ENCODE assay signal across 8 cellular contexts in the genomic region with DNA sequence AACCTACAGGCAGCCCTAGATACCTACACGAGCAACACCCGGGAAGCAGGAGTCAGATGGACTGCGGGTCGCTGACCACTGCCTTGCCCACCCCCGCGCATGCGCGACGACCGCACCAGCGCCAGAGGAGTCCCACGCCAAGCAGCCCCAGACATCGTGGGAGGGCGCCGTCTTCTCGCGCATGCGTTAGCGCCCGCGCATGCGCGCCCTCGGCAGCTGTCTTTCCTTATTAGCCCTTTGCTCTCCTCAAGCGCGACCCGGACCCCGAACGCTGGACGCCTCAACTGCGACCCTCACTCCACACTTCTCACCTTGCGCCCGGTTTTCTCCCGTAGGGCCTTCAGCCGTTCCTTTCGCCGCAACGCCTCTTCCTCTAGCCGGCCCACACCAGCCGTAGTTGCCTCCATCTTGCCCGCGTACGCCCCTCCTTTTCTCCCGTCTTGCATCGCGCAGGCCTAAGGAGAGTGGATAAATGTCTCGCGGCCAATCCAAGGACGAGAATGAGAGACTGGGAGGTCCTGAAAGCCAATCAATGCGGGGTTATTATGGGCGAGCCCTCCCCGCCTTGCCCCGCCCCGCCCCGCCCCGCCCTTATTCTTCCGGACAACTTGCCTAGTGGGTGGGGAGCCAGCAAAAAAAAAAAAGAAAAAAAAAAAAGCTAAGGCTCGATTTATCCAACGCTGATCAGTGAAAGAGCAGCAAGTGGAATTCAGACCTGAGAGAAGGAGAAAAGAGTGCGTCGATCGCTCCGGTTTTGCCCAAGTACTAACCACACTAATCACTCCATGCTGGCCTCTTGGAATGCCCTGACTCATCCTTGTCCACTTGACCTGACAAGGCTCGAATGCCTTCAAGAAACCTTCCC. TPM values are rescaled to one million over a fixed set of nuclear protein-coding genes. Genes with fewer than 3 reads are reported as not detected.
A peak's percentile ranks its signal among the peaks of the same experiment; 100 is the strongest.
DNase-seq lines count a peak whose midpoint lies in the region; ATAC-seq and TF ChIP-seq lines count a peak whose summit lies in the region.

A gene (minus strand): TSS at position 420 of the 865 bp plus-strand sequence. CDS start 13 bp downstream, at position 407.

- ATAC-seq in HG02763 (IDR thresholded peaks at IDR 0.05; ENCODE audit: unreplicated experiment) (peak; percentile 71), heart left ventricle (peak; percentile 89 to 93 (median 93))

- intact Hi-C loops in heart left ventricle (cut with DNase I): loop anchor here in 7 of 10 donors (2.0 to 5.0 kb wide), 7 partner anchors 28 to 109 kb away; no protein-coding TSS in a partner anchor

- H3K4me3 ChIP-seq in GM12864 (ENCODE audit: low read depth, low read length): peak within 1 kb of the TSS; percentile 78
- peak within 1 kb of the TSS; percentile 50 to 88 (median 79) for H3K4me3 ChIP-seq in heart left ventricle

- H3K4me1 ChIP-seq in heart left ventricle: peaks cover 4 to 80% (median 51%) of the 10 kb centered on the region in 12 donors

- peak within 1 kb of the TSS; percentile 99 for H3K27ac Mint-ChIP-seq in type B pancreatic cell

- no peaks in the 10 kb centered on the region for H3K27me3 ChIP-seq in heart left ventricle

- H3K4me1 Mint-ChIP-seq in type B pancreatic cell (ENCODE audit: unreplicated experiment): peaks cover 28% of the 10 kb centered on the region

- H3K9me3 ChIP-seq in heart left ventricle: no peaks in the 10 kb centered on the region

- peak within 1 kb of the TSS; percentile 99 for H3K4me3 Mint-ChIP-seq in type B pancreatic cell

- peaks cover 0 to 4% (median 0%) of the 10 kb centered on the region in 9 donors for H3K36me3 ChIP-seq in heart left ventricle

- H3K9me3 Mint-ChIP-seq in type B pancreatic cell: no peaks in the 10 kb centered on the region

- no peaks in the 10 kb centered on the region for H3K27me3 Mint-ChIP-seq in type B pancreatic cell

- DNase-seq in GM12864 (ENCODE audit: low read depth): peak; percentile 98
- peak; percentile 83 for DNase-seq in NCI-H1436 (lab: John Stamatoyannopoulos, UW)
- DNase-seq in T follicular helper cell (ENCODE audit: low read depth): peak; percentile 92
- peak; percentile 93 to 97 (median 96) for DNase-seq in heart left ventricle
- peak; percentile 100 for DNase-seq in pons (ENCODE audit: low spot score)
- DNase-seq in type B pancreatic cell (ENCODE audit: extremely low spot score, unreplicated experiment): peak; percentile 92

- H3K27ac ChIP-seq in adipose tissue (ENCODE audit: low read depth, low read length): no peak within 1 kb of the TSS
- peak within 1 kb of the TSS; percentile 77 to 97 (median 92) for H3K27ac ChIP-seq in heart left ventricle

- peaks cover 11% of the 10 kb centered on the region for H3K36me3 Mint-ChIP-seq in type B pancreatic cell

- TF ChIP-seq CTCF in GM12864 (IDR thresholded peaks at IDR 0.05; ENCODE audit: low read depth, low read length, missing control alignments) (no peak), heart left ventricle (IDR thresholded peaks at IDR 0.05) (no peak), type B pancreatic cell (conservative IDR thresholded peaks at IDR 0.05) (no peak)

- TF ChIP-seq POLR2A in heart left ventricle (IDR thresholded peaks at IDR 0.05): peak in 1 of 2 donors; percentile 62

- 0 to 1% (median 0%) methylated on average over 64 of the region's 64 CpGs for WGBS in adipose tissue, 3 donors
- 0 to 1% (median 0%) methylated on average over 53 to 64 of the region's 64 CpGs for WGBS in heart left ventricle, 4 donors

RNA-seq across cellular contexts. Expression of the gene that starts here (rescaled TPM):
- polyA plus RNA-seq in adipose tissue (10 to 100 TPM; 32.5 to 59.5 (median 51.5) TPM), heart left ventricle (100 to 1,000 TPM in 1 of 2 donors, 10 to 100 TPM in 1; 83.5 to 120 TPM)
- total RNA-seq in heart left ventricle (10 to 100 TPM; 27.1 to 36.8 (median 33.3) TPM), type B pancreatic cell (ENCODE audit: low replicate concordance) (46.7 and 49.7 TPM in 2 replicates)
